8 cellular contexts compared by ENCODE assay signal in the genomic region with DNA sequence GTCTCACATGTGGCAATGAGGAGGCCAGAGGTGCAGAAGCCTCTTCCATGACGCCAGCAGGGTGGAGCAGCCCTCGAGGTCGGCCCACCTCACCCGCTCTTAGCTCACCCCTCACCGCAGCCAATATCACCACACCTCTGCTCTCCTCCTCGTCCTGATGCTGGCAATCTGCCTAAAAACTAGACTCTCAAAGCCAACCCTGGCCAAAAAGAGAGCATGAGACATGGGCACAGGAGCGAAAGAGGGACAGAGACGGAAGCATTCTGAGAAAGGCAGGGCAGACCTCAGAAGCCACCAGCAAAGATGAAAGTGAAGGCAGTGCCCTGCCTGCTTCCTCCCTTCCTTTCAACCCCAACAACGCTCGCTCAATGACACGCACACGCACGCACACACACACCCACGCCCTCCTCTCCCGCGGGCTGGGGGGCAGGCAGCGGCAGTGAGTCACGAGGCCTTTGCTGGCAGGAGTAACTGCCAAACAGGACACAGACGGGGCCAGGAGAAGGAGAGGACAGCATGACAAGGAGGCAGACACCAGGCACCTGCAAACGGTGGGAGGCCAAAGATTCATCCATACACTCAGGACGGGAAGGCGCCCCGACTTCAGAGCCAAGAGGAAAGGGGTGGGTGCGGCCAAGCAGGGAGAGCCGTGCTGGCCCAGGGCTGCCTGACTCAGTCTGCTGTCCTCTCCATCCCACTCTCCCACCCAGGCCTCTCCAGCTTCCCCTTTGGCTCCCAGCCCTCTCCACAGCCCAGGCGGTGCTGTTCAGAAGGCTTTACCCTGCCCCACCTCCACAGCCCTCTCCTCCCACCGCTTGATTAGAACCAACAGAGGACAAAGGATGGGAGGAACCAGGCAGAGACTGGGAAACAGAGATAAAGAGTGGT. TPM values are rescaled to one million over a fixed set of nuclear protein-coding genes. Genes with fewer than 3 reads are reported as not detected.
A peak's percentile ranks its signal among the peaks of the same experiment; 100 is the strongest.
DNase-seq lines count a peak whose midpoint lies in the region; ATAC-seq lines count a peak whose summit lies in the region.

No MANE protein-coding gene starts in this region.

- in situ Hi-C loops in G401 (cut with HindIII; ENCODE audit: low sequenced_read_pairs): no loop called here

- peak overlapping the region; percentile 97 for H3K27ac Mint-ChIP-seq in activated CD4-positive, alpha-beta T cell treated with anti-CD3 and anti-CD28 coated beads, Interleukin-2, amount 10 ng/mL, durations not matched to agents 24 days and 14 days

- DNase-seq in G401 (ENCODE audit: low spot score) (peak; percentile 79), dermis blood vessel endothelial cell (peak; percentile 38), epidermal melanocyte (ENCODE audit: insufficient read length, low spot score) (no peak)
- peak; percentile 95 for DNase-seq in activated CD4-positive, alpha-beta T cell treated with anti-CD3 and anti-CD28 coated beads, Interleukin-2, amount 10 ng/mL, durations not matched to agents 24 days and 14 days
- peak; percentile 70 for DNase-seq in stimulated activated CD4-positive, alpha-beta T cell treated with anti-CD3 and anti-CD28 coated beads, Interleukin-12 subunit alpha, Interleukin-12 subunit beta, amount 100 ng/mL, for 4 hours

- intact Hi-C loops in activated CD4-positive, alpha-beta T cell treated with anti-CD3 and anti-CD28 coated beads, Interleukin-2, amount 10 ng/mL, durations not matched to agents 24 days and 14 days (cut with micrococcal nuclease): loop anchor here (1.0 to 5.0 kb wide), 2 partner anchors 17 to 277 kb away; a partner anchor contains a TSS

- no peaks in the 10 kb centered on the region for H3K27me3 Mint-ChIP-seq in activated CD4-positive, alpha-beta T cell treated with anti-CD3 and anti-CD28 coated beads, Interleukin-2, amount 10 ng/mL, durations not matched to agents 24 days and 14 days

- H3K4me3 Mint-ChIP-seq in activated CD4-positive, alpha-beta T cell treated with anti-CD3 and anti-CD28 coated beads, Interleukin-2, amount 10 ng/mL, durations not matched to agents 24 days and 14 days: peak overlapping the region; percentile 88

- no peaks in the 10 kb centered on the region for H3K9me3 Mint-ChIP-seq in activated CD4-positive, alpha-beta T cell treated with anti-CD3 and anti-CD28 coated beads, Interleukin-2, amount 10 ng/mL, durations not matched to agents 24 days and 14 days

- ATAC-seq in GM18861 (IDR thresholded peaks at IDR 0.05; ENCODE audit: unreplicated experiment): no peak
- no peak for ATAC-seq in GM18519 (IDR thresholded peaks at IDR 0.05; ENCODE audit: low FRiP score, unreplicated experiment)
- ATAC-seq in GM18520 (IDR thresholded peaks at IDR 0.05; ENCODE audit: unreplicated experiment): no peak

- peaks cover 43% of the 10 kb centered on the region for H3K36me3 Mint-ChIP-seq in activated CD4-positive, alpha-beta T cell treated with anti-CD3 and anti-CD28 coated beads, Interleukin-2, amount 10 ng/mL, durations not matched to agents 24 days and 14 days (ENCODE audit: low read depth)

- peaks cover 80% of the 10 kb centered on the region for H3K4me1 Mint-ChIP-seq in activated CD4-positive, alpha-beta T cell treated with anti-CD3 and anti-CD28 coated beads, Interleukin-2, amount 10 ng/mL, durations not matched to agents 24 days and 14 days

RNA-seq across cellular contexts. Expression of a gene that starts 11.4 kb away (rescaled TPM):
- total RNA-seq in G401 (2014; rRNA removed; shearing (Covaris generic)): 0.51 and 0.74 TPM in 2 replicates
- total RNA-seq in activated CD4-positive, alpha-beta T cell treated with anti-CD3 and anti-CD28 coated beads, Interleukin-2, amount 10 ng/mL, durations not matched to agents 24 days and 14 days: 90.5 and 91.8 TPM in 2 replicates
- total RNA-seq in dermis blood vessel endothelial cell: 0.05 and 0.17 TPM in 2 replicates

Comparison
In these comparisons a context has a peak if more than half of its experiments do, and no peak if none do; other contexts are left out.
1. RNA of a gene that starts 11.4 kb away (total RNA-seq): 90.5 to 91.8 TPM in activated CD4-positive, alpha-beta T cell treated with anti-CD3 and anti-CD28 coated beads, Interleukin-2, amount 10 ng/mL, durations not matched to agents 24 days and 14 days; 0.51 to 0.74 TPM in G401 and 0.05 to 0.17 TPM in dermis blood vessel endothelial cell; every median in the first group is over 10 times any median in the second.